Comparison of ENCODE assay signal across 27 cellular contexts in the genomic region with DNA sequence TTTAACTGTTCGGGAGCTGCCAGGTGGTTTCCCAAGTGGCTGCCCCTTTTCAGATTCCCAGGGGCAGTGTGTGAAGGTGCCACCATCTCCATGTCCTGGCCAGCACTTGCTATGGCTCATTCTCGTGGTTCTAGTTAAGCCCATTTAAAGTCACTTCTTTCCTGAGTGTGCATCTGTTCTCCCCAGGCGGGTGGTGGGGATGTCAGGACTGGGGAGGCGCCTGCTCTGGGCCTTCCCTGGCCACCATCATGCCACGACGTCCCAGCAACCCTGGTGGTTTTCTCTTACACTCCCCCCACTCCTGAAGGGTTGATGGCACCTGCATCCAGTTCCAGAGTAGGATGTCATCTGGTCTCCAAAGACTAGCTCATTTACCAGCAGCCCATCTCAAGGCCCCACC.
"Had no signal": no experiment of that assay in that cellular context is flagged by ENCODE, and none has a peak within 500 bp of the region (broad histone marks: within the 10 kb centered on the region; RNA-seq: fewer than 3 reads in every experiment).

No MANE protein-coding gene starts in this region.

- H3K9me3 ChIP-seq: pancreas, prostate gland, right lobe of liver, sigmoid colon, stomach, thoracic aorta, thyroid gland, tibial nerve, upper lobe of left lung, vagina had no signal

- H3K4me1 Mint-ChIP-seq: natural killer cell, nephron had no signal

- H3K4me2 ChIP-seq: neural progenitor cell had no signal

- H3K4me3 Mint-ChIP-seq: naive thymus-derived CD4-positive, alpha-beta T cell; natural killer cell; nephron; neural progenitor cell; stimulated activated effector memory CD8-positive, alpha-beta T cell treated with anti-CD3 and anti-CD28 coated beads, Interleukin-12 subunit alpha, Interleukin-12 subunit beta, amount 100 ng/mL, for 72 hours; stimulated activated naive B cell treated with anti-CD40 and anti-IgM and Interleukin-4, amounts not matched to agents 10 μg/mL and 1 μg/mL and 100 μg/mL, for 72 hours; stimulated activated naive CD8-positive, alpha-beta T cell treated with anti-CD3 and anti-CD28 coated beads, Interleukin-15, Interleukin-2, amounts not matched to agents 100 ng/mL and 50 ng/mL, for 24 hours had no signal

- H3K9me3 Mint-ChIP-seq: naive thymus-derived CD4-positive, alpha-beta T cell; natural killer cell; nephron; neural progenitor cell; stimulated activated effector memory CD8-positive, alpha-beta T cell treated with anti-CD3 and anti-CD28 coated beads, Interleukin-12 subunit alpha, Interleukin-12 subunit beta, amount 100 ng/mL, for 72 hours; stimulated activated naive B cell treated with anti-CD40 and anti-IgM and Interleukin-4, amounts not matched to agents 10 μg/mL and 1 μg/mL and 100 μg/mL, for 72 hours; stimulated activated naive CD8-positive, alpha-beta T cell treated with anti-CD3 and anti-CD28 coated beads, Interleukin-15, Interleukin-2, amounts not matched to agents 100 ng/mL and 50 ng/mL, for 24 hours had no signal

- H3K36me3 ChIP-seq: neural progenitor cell, pancreas, prostate gland, right lobe of liver, sigmoid colon, stomach, thoracic aorta, thyroid gland, tibial nerve, upper lobe of left lung, vagina had no signal

- H3K27ac Mint-ChIP-seq: naive thymus-derived CD4-positive, alpha-beta T cell; natural killer cell; nephron; neural progenitor cell; stimulated activated effector memory CD8-positive, alpha-beta T cell treated with anti-CD3 and anti-CD28 coated beads, Interleukin-12 subunit alpha, Interleukin-12 subunit beta, amount 100 ng/mL, for 72 hours; stimulated activated naive B cell treated with anti-CD40 and anti-IgM and Interleukin-4, amounts not matched to agents 10 μg/mL and 1 μg/mL and 100 μg/mL, for 72 hours; stimulated activated naive CD8-positive, alpha-beta T cell treated with anti-CD3 and anti-CD28 coated beads, Interleukin-15, Interleukin-2, amounts not matched to agents 100 ng/mL and 50 ng/mL, for 24 hours had no signal

- H3K36me3 Mint-ChIP-seq: naive thymus-derived CD4-positive, alpha-beta T cell; natural killer cell; neural progenitor cell; stimulated activated effector memory CD8-positive, alpha-beta T cell treated with anti-CD3 and anti-CD28 coated beads, Interleukin-12 subunit alpha, Interleukin-12 subunit beta, amount 100 ng/mL, for 72 hours; stimulated activated naive B cell treated with anti-CD40 and anti-IgM and Interleukin-4, amounts not matched to agents 10 μg/mL and 1 μg/mL and 100 μg/mL, for 72 hours had no signal

- H3K9ac ChIP-seq: neural progenitor cell had no signal

- H3K27ac ChIP-seq: neural progenitor cell, pancreas, prostate gland, right lobe of liver, sigmoid colon, stomach, thoracic aorta, thyroid gland, tibial nerve, upper lobe of left lung, vagina had no signal

- H3K4me1 ChIP-seq: neural progenitor cell, pancreas, prostate gland, right lobe of liver, sigmoid colon, stomach, upper lobe of left lung, vagina had no signal

- H3K27me3 ChIP-seq: neural progenitor cell, right lobe of liver, sigmoid colon, thyroid gland, tibial nerve, upper lobe of left lung, vagina had no signal

- H3K27me3 Mint-ChIP-seq: stimulated activated naive CD8-positive, alpha-beta T cell treated with anti-CD3 and anti-CD28 coated beads, Interleukin-15, Interleukin-2, amounts not matched to agents 100 ng/mL and 50 ng/mL, for 24 hours had no signal

- H3K4me3 ChIP-seq: neural progenitor cell, pancreas, prostate gland, right lobe of liver, sigmoid colon, stomach, thoracic aorta, thyroid gland, tibial nerve, upper lobe of left lung, vagina had no signal

- DNase-seq: naive thymus-derived CD4-positive, alpha-beta T cell; natural killer cell; occipital lobe; pancreas; retina; right cardiac atrium; right lobe of liver; sigmoid colon; small intestine; stimulated activated CD4-positive, alpha-beta T cell treated with anti-CD3 and anti-CD28 coated beads, Interleukin-15, amount 100 ng/mL, for 24 hours; stimulated activated CD4-positive, alpha-beta T cell treated with anti-CD3 and anti-CD28 coated beads, Interleukin-2, amount 100 ng/mL, for 24 hours; stimulated activated CD4-positive, alpha-beta T cell treated with anti-CD3 and anti-CD28 coated beads, Interleukin-2, amount 100 ng/mL, for 48 hours; stimulated activated CD4-positive, alpha-beta T cell treated with anti-CD3 and anti-CD28 coated beads, Interleukin-4, amount 100 ng/mL, for 24 hours; stimulated activated naive B cell treated with anti-CD40 and anti-IgM and Interleukin-4, amounts not matched to agents 10 μg/mL and 1 μg/mL and 100 μg/mL, for 72 hours; stimulated activated naive CD4-positive, alpha-beta T cell treated with Interleukin-2 at 50 U/mL for 16 hours; stomach; thyroid gland; trophoblast cell; upper lobe of left lung had no signal
